2 cellular contexts compared by ENCODE assay signal in genomic region chr16:72024862-72025382, GRCh38.
A peak's percentile ranks its signal among the peaks of the same experiment; 100 is the strongest.
TF ChIP-seq lines count a peak whose summit lies in the region.

No MANE protein-coding gene starts in this region.

TF ChIP-seq in GM23338, 12 proteins besides CTCF, POLR2A, EP300 and RAD21:
- no peak for TF ChIP-seq EZH2 (IDR thresholded peaks at IDR 0.05; ENCODE audit: low read depth, unreplicated experiment)
- no peak for TF ChIP-seq EZH2phosphoT487 (IDR thresholded peaks at IDR 0.05; ENCODE audit: unreplicated experiment)
- no peak for TF ChIP-seq CREB1 (CRISPR knock-in tag; IDR thresholded peaks at IDR 0.05; ENCODE audit: low read depth)
- no peak for TF ChIP-seq JUNB (IDR thresholded peaks at IDR 0.05; ENCODE audit: unreplicated experiment)
- TF ChIP-seq NANOG (IDR thresholded peaks at IDR 0.05; ENCODE audit: borderline replicate concordance), result no peak
- TF ChIP-seq, protein P1, sequence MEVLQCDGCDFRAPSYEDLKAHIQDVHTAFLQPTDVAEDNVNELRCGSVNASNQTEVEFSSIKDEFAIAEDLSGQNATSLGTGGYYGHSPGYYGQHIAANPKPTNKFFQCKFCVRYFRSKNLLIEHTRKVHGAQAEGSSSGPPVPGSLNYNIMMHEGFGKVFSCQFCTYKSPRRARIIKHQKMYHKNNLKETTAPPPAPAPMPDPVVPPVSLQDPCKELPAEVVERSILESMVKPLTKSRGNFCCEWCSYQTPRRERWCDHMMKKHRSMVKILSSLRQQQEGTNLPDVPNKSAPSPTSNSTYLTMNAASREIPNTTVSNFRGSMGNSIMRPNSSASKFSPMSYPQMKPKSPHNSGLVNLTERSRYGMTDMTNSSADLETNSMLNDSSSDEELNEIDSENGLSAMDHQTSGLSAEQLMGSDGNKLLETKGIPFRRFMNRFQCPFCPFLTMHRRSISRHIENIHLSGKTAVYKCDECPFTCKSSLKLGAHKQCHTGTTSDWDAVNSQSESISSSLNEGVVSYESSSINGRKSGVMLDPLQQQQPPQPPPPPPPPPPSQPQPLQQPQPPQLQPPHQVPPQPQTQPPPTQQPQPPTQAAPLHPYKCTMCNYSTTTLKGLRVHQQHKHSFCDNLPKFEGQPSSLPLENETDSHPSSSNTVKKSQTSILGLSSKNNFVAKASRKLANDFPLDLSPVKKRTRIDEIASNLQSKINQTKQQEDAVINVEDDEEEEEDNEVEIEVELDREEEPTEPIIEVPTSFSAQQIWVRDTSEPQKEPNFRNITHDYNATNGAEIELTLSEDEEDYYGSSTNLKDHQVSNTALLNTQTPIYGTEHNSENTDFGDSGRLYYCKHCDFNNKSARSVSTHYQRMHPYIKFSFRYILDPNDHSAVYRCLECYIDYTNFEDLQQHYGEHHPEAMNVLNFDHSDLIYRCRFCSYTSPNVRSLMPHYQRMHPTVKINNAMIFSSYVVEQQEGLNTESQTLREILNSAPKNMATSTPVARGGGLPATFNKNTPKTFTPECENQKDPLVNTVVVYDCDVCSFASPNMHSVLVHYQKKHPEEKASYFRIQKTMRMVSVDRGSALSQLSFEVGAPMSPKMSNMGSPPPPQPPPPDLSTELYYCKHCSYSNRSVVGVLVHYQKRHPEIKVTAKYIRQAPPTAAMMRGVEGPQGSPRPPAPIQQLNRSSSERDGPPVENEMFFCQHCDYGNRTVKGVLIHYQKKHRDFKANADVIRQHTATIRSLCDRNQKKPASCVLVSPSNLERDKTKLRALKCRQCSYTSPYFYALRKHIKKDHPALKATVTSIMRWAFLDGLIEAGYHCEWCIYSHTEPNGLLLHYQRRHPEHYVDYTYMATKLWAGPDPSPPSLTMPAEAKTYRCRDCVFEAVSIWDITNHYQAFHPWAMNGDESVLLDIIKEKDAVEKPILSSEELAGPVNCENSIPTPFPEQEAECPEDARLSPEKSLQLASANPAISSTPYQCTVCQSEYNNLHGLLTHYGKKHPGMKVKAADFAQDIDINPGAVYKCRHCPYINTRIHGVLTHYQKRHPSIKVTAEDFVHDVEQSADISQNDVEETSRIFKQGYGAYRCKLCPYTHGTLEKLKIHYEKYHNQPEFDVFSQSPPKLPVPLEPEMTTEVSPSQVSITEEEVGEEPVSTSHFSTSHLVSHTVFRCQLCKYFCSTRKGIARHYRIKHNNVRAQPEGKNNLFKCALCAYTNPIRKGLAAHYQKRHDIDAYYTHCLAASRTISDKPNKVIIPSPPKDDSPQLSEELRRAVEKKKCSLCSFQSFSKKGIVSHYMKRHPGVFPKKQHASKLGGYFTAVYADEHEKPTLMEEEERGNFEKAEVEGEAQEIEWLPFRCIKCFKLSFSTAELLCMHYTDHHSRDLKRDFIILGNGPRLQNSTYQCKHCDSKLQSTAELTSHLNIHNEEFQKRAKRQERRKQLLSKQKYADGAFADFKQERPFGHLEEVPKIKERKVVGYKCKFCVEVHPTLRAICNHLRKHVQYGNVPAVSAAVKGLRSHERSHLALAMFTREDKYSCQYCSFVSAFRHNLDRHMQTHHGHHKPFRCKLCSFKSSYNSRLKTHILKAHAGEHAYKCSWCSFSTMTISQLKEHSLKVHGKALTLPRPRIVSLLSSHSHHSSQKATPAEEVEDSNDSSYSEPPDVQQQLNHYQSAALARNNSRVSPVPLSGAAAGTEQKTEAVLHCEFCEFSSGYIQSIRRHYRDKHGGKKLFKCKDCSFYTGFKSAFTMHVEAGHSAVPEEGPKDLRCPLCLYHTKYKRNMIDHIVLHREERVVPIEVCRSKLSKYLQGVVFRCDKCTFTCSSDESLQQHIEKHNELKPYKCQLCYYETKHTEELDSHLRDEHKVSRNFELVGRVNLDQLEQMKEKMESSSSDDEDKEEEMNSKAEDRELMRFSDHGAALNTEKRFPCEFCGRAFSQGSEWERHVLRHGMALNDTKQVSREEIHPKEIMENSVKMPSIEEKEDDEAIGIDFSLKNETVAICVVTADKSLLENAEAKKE (CRISPR knock-in tag; IDR thresholded peaks at IDR 0.05), result no peak
- TF ChIP-seq ZNF331 (CRISPR knock-in tag; IDR thresholded peaks at IDR 0.05; ENCODE audit: low read depth), result no peak
- no peak for TF ChIP-seq STAT1 (IDR thresholded peaks at IDR 0.05; ENCODE audit: unreplicated experiment)

TF ChIP-seq in HepG2, 621 proteins besides CTCF, POLR2A, EP300 and RAD21 (continues in another document):
- no peak for TF ChIP-seq NFRKB (IDR thresholded peaks at IDR 0.05)
- TF ChIP-seq ZNF407 (CRISPR knock-in tag; IDR thresholded peaks at IDR 0.05; ENCODE audit: not compliant biosample characterization), result no peak
- TF ChIP-seq HNF4A (CRISPR knock-in tag; IDR thresholded peaks at IDR 0.05), result no peak
- TF ChIP-seq ZNF24 (IDR thresholded peaks at IDR 0.05), result no peak
- TF ChIP-seq ZBTB37 (CRISPR knock-in tag; IDR thresholded peaks at IDR 0.05), result no peak
- no peak for TF ChIP-seq ZBTB3 (CRISPR knock-in tag; IDR thresholded peaks at IDR 0.05; ENCODE audit: borderline replicate concordance, low read depth)
- TF ChIP-seq JUNB (CRISPR knock-in tag; IDR thresholded peaks at IDR 0.05; ENCODE audit: borderline replicate concordance), result no peak
- TF ChIP-seq ZNF430 (CRISPR knock-in tag; IDR thresholded peaks at IDR 0.05), result no peak
- TF ChIP-seq HNRNPL (IDR thresholded peaks at IDR 0.05; ENCODE audit: low read depth, low read length), result no peak
- TF ChIP-seq PRDM4 (CRISPR knock-in tag; IDR thresholded peaks at IDR 0.05; ENCODE audit: borderline replicate concordance), result no peak
- no peak for TF ChIP-seq ZNF792 (CRISPR knock-in tag; IDR thresholded peaks at IDR 0.05)
- no peak for TF ChIP-seq ELF1 (CRISPR knock-in tag; IDR thresholded peaks at IDR 0.05)
- TF ChIP-seq KLF12 (CRISPR knock-in tag; IDR thresholded peaks at IDR 0.05; ENCODE audit: borderline replicate concordance), result no peak
- no peak for TF ChIP-seq ZNF18 (CRISPR knock-in tag; IDR thresholded peaks at IDR 0.05; ENCODE audit: insufficient replicate concordance)
- no peak for TF ChIP-seq ZNF224 (CRISPR knock-in tag; IDR thresholded peaks at IDR 0.05)
- no peak for TF ChIP-seq EHMT2 (IDR thresholded peaks at IDR 0.05; ENCODE audit: borderline replicate concordance, low read depth, low read length)
- TF ChIP-seq ZNF556 (CRISPR knock-in tag; IDR thresholded peaks at IDR 0.05; ENCODE audit: borderline replicate concordance), result no peak
- no peak for TF ChIP-seq KLF11 (CRISPR knock-in tag; IDR thresholded peaks at IDR 0.05)
- no peak for TF ChIP-seq YY1 (IDR thresholded peaks at IDR 0.05; ENCODE audit: insufficient read depth, insufficient replicate concordance, low read depth, low read length)
- TF ChIP-seq ZNF101 (CRISPR knock-in tag; IDR thresholded peaks at IDR 0.05; ENCODE audit: borderline replicate concordance, low read depth), result no peak
- TF ChIP-seq ZNF770 (CRISPR knock-in tag; IDR thresholded peaks at IDR 0.05), result 0 out of 2 replicates have a peak, but pooled peaks have one; percentile 20
- TF ChIP-seq STAG1 (CRISPR knock-in tag; IDR thresholded peaks at IDR 0.05), result no peak
